Comparison of ENCODE assay signal across 9 cellular contexts in the genomic region with DNA sequence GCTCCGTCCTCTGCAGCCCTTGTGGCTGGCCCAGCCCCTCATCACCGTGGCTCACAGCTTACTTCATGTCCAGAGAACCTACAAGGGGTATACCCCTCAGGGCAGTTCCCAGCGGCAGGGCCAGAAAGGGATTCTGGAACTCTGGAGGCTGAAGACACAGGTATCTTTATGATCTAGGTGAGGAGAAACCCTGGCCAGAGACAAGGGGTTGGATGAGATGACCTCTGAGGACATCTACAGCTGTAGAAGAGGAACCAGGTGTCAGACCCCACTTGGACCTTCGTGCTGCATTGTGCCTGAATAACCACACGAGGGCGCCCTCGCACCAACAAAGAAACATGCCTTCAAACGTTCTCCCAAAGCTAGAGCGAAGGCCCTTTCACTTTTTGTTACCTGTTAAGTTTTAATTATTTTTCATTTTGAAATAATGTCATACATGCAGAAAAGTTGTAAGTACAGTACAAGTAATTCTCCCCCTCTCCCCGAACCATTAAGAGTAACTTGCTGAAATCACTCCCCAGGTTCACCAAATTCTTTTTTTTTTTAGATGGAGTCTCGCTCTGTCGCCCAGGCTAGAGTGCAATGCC.
A peak's percentile ranks its signal among the peaks of the same experiment; 100 is the strongest.
DNase-seq lines count a peak whose midpoint lies in the region; ATAC-seq and TF ChIP-seq lines count a peak whose summit lies in the region.
"Had no signal": no experiment of that assay in that cellular context is flagged by ENCODE, and none has a peak within 500 bp of the region (broad histone marks: within the 10 kb centered on the region; RNA-seq: fewer than 3 reads in every experiment).

No MANE protein-coding gene starts in this region.

- H3K36me3 ChIP-seq in RWPE2 (ENCODE audit: low read depth) (no peaks in the 10 kb centered on the region), ovary (no peaks in the 10 kb centered on the region)

- WGBS in ovary, 3 donors, result 25 to 27% (median 25%) methylated on average over 12 of the region's 12 CpGs

- H3K9me3 Mint-ChIP-seq in Calu3 (ENCODE audit: low read depth, unreplicated experiment) (no peaks in the 10 kb centered on the region), type B pancreatic cell (no peaks in the 10 kb centered on the region)
- H3K9me3 Mint-ChIP-seq in activated T-helper 17 cell treated with anti-CD3 and anti-CD28 coated beads, Interleukin-2, amount 50 U/mL, for 72 hours, result no peaks in the 10 kb centered on the region
- H3K9me3 Mint-ChIP-seq: activated naive CD4-positive, alpha-beta T cell treated with anti-CD3 and anti-CD28 coated beads, Interleukin-2, amount 50 U/mL, for 24 hours had no signal

- H3K4me3 Mint-ChIP-seq in Calu3 (ENCODE audit: low read depth, unreplicated experiment), result no peak overlapping the region
- no peak overlapping the region for H3K4me3 Mint-ChIP-seq in activated T-helper 17 cell treated with anti-CD3 and anti-CD28 coated beads, Interleukin-2, amount 50 U/mL, for 72 hours
- no peak overlapping the region for H3K4me3 Mint-ChIP-seq in type B pancreatic cell
- H3K4me3 Mint-ChIP-seq: activated naive CD4-positive, alpha-beta T cell treated with anti-CD3 and anti-CD28 coated beads, Interleukin-2, amount 50 U/mL, for 24 hours had no signal

- peak; percentile 72 for ATAC-seq in RWPE2 (ENCODE audit: low read depth)
- peak; percentile 50 for ATAC-seq in activated T-helper 17 cell treated with anti-CD3 and anti-CD28 coated beads, Interleukin-2, amount 50 U/mL, for 72 hours (replicated peaks)
- ATAC-seq in foreskin keratinocyte, result peak; percentile 15
- ATAC-seq in GM18867 (IDR thresholded peaks at IDR 0.05; ENCODE audit: unreplicated experiment), result no peak

- no peaks in the 10 kb centered on the region for H3K4me1 ChIP-seq in RWPE2 (ENCODE audit: insufficient read depth, poor library complexity, severe bottlenecking)
- H3K4me1 ChIP-seq in foreskin keratinocyte, result no peaks in the 10 kb centered on the region
- no peaks in the 10 kb centered on the region for H3K4me1 ChIP-seq in ovary (ENCODE audit: insufficient read depth)

- H3K36me3 Mint-ChIP-seq in Calu3 (ENCODE audit: insufficient read depth, unreplicated experiment), result no peaks in the 10 kb centered on the region
- H3K36me3 Mint-ChIP-seq in activated T-helper 17 cell treated with anti-CD3 and anti-CD28 coated beads, Interleukin-2, amount 50 U/mL, for 72 hours (ENCODE audit: low read depth), result no peaks in the 10 kb centered on the region
- H3K36me3 Mint-ChIP-seq in type B pancreatic cell, result no peaks in the 10 kb centered on the region
- H3K36me3 Mint-ChIP-seq: activated naive CD4-positive, alpha-beta T cell treated with anti-CD3 and anti-CD28 coated beads, Interleukin-2, amount 50 U/mL, for 24 hours had no signal

- H3K27me3 Mint-ChIP-seq in Calu3 (ENCODE audit: unreplicated experiment) (no peaks in the 10 kb centered on the region), type B pancreatic cell (peaks cover 11% of the 10 kb centered on the region)
- H3K27me3 Mint-ChIP-seq in activated T-helper 17 cell treated with anti-CD3 and anti-CD28 coated beads, Interleukin-2, amount 50 U/mL, for 72 hours, result peaks cover 4% of the 10 kb centered on the region
- H3K27me3 Mint-ChIP-seq: activated naive CD4-positive, alpha-beta T cell treated with anti-CD3 and anti-CD28 coated beads, Interleukin-2, amount 50 U/mL, for 24 hours had no signal

- DNase-seq in Calu3 (peak; percentile 80), RWPE2 (ENCODE audit: low spot score) (no peak), foreskin keratinocyte (no peak), ovary (peak; percentile 49 to 82 (median 76)), type B pancreatic cell (ENCODE audit: extremely low spot score, unreplicated experiment) (no peak)

- TF ChIP-seq EP300 in Ishikawa (IDR thresholded peaks at IDR 0.05; ENCODE audit: borderline replicate concordance) (no peak), ovary (IDR thresholded peaks at IDR 0.05) (no peak)

- H3K4me1 Mint-ChIP-seq in Calu3 (ENCODE audit: low read depth, unreplicated experiment) (peaks cover 37% of the 10 kb centered on the region), type B pancreatic cell (ENCODE audit: unreplicated experiment) (no peaks in the 10 kb centered on the region)
- H3K4me1 Mint-ChIP-seq in activated T-helper 17 cell treated with anti-CD3 and anti-CD28 coated beads, Interleukin-2, amount 50 U/mL, for 72 hours, result no peaks in the 10 kb centered on the region
- H3K4me1 Mint-ChIP-seq: activated naive CD4-positive, alpha-beta T cell treated with anti-CD3 and anti-CD28 coated beads, Interleukin-2, amount 50 U/mL, for 24 hours had no signal

- no peak overlapping the region for H3K27ac Mint-ChIP-seq in Calu3 (ENCODE audit: unreplicated experiment)
- no peak overlapping the region for H3K27ac Mint-ChIP-seq in activated T-helper 17 cell treated with anti-CD3 and anti-CD28 coated beads, Interleukin-2, amount 50 U/mL, for 72 hours
- H3K27ac Mint-ChIP-seq in type B pancreatic cell, result no peak overlapping the region
- H3K27ac Mint-ChIP-seq: activated naive CD4-positive, alpha-beta T cell treated with anti-CD3 and anti-CD28 coated beads, Interleukin-2, amount 50 U/mL, for 24 hours had no signal

- intact Hi-C loops in Calu3 (cut with micrococcal nuclease; ENCODE audit: unreplicated experiment) (loop anchor here (1.0 to 10.0 kb wide), 8 partner anchors 44 to 888 kb away; no protein-coding TSS in a partner anchor), ovary (cut with DNase I) (loop anchor here (2.0 to 10.0 kb wide), 8 partner anchors 118 to 888 kb away; a partner anchor contains a TSS)

- TF ChIP-seq POLR2A in ovary (IDR thresholded peaks at IDR 0.05), result no peak

- CTCF ChIA-PET in Calu3 (lab: Charles Lee), result interaction anchor here (0.6 to 2.4 kb wide), 14 partner anchors 15 to 483 kb away, joined by 3 to 22 read pairs (median 4); a partner anchor contains a TSS

- H3K27ac ChIP-seq in RWPE2 (ENCODE audit: poor library complexity, severe bottlenecking), result no peak overlapping the region
- no peak overlapping the region for H3K27ac ChIP-seq in foreskin keratinocyte
- no peak overlapping the region for H3K27ac ChIP-seq in ovary

- H3K27me3 ChIP-seq in RWPE2 (ENCODE audit: insufficient read depth, poor library complexity, severe bottlenecking) (no peaks in the 10 kb centered on the region), foreskin keratinocyte (no peaks in the 10 kb centered on the region), ovary (no peaks in the 10 kb centered on the region)

- peak; percentile 99 for TF ChIP-seq RAD21 in Ishikawa (IDR thresholded peaks at IDR 0.05; ENCODE audit: low read depth)

- no peaks in the 10 kb centered on the region for H3K9me3 ChIP-seq in RWPE2 (ENCODE audit: severe bottlenecking)
- no peaks in the 10 kb centered on the region for H3K9me3 ChIP-seq in ovary

- TF ChIP-seq CTCF in Calu3 (IDR thresholded peaks at IDR 0.05; ENCODE audit: unreplicated experiment), result peak; percentile 94
- TF ChIP-seq CTCF in RWPE2 (IDR thresholded peaks at IDR 0.05; ENCODE audit: poor library complexity, severe bottlenecking), result peak; percentile 99
- peak; percentile 94 for TF ChIP-seq CTCF in foreskin keratinocyte (conservative IDR thresholded peaks at IDR 0.05)
- peak; percentile 80 to 90 (median 87) for TF ChIP-seq CTCF in ovary (IDR thresholded peaks at IDR 0.05)
- peak; percentile 96 for TF ChIP-seq CTCF in type B pancreatic cell (conservative IDR thresholded peaks at IDR 0.05)

- no peak overlapping the region for H3K4me3 ChIP-seq in RWPE2 (ENCODE audit: severe bottlenecking)
- H3K4me3 ChIP-seq in ovary, result no peak overlapping the region

- BruUV-seq in Calu3 (replicated peaks; lab: Mats Ljungman, UMichigan), result no TSS peak

TF ChIP-seq in Ishikawa, 13 proteins besides CTCF, POLR2A, EP300 and RAD21 (continues in another document):
- TF ChIP-seq TCF12 (IDR thresholded peaks at IDR 0.05; ENCODE audit: low read depth) (no peak), FOXM1 (IDR thresholded peaks at IDR 0.05; ENCODE audit: borderline replicate concordance, low read depth) (no peak), ZBTB7A (IDR thresholded peaks at IDR 0.05; ENCODE audit: low read depth) (no peak), EGR1 (IDR thresholded peaks at IDR 0.05) (no peak), TEAD4 (IDR thresholded peaks at IDR 0.05) (no peak), CREB1 (IDR thresholded peaks at IDR 0.05; ENCODE audit: low read depth) (no peak), TAF1 (IDR thresholded peaks at IDR 0.05; ENCODE audit: low read depth) (no peak)
- TF ChIP-seq, protein P1, sequence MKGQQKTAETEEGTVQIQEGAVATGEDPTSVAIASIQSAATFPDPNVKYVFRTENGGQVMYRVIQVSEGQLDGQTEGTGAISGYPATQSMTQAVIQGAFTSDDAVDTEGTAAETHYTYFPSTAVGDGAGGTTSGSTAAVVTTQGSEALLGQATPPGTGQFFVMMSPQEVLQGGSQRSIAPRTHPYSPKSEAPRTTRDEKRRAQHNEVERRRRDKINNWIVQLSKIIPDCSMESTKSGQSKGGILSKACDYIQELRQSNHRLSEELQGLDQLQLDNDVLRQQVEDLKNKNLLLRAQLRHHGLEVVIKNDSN (IDR thresholded peaks at IDR 0.05), result no peak
- TF ChIP-seq, protein P2, sequence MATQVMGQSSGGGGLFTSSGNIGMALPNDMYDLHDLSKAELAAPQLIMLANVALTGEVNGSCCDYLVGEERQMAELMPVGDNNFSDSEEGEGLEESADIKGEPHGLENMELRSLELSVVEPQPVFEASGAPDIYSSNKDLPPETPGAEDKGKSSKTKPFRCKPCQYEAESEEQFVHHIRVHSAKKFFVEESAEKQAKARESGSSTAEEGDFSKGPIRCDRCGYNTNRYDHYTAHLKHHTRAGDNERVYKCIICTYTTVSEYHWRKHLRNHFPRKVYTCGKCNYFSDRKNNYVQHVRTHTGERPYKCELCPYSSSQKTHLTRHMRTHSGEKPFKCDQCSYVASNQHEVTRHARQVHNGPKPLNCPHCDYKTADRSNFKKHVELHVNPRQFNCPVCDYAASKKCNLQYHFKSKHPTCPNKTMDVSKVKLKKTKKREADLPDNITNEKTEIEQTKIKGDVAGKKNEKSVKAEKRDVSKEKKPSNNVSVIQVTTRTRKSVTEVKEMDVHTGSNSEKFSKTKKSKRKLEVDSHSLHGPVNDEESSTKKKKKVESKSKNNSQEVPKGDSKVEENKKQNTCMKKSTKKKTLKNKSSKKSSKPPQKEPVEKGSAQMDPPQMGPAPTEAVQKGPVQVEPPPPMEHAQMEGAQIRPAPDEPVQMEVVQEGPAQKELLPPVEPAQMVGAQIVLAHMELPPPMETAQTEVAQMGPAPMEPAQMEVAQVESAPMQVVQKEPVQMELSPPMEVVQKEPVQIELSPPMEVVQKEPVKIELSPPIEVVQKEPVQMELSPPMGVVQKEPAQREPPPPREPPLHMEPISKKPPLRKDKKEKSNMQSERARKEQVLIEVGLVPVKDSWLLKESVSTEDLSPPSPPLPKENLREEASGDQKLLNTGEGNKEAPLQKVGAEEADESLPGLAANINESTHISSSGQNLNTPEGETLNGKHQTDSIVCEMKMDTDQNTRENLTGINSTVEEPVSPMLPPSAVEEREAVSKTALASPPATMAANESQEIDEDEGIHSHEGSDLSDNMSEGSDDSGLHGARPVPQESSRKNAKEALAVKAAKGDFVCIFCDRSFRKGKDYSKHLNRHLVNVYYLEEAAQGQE (IDR thresholded peaks at IDR 0.05; ENCODE audit: low read depth), result no peak
- TF ChIP-seq, protein P3, sequence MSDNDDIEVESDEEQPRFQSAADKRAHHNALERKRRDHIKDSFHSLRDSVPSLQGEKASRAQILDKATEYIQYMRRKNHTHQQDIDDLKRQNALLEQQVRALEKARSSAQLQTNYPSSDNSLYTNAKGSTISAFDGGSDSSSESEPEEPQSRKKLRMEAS (IDR thresholded peaks at IDR 0.05), result no peak

Comparison
In these comparisons a context has a peak if more than half of its experiments do, and no peak if none do; other contexts are left out.
1. DNase-seq: peak in Calu3 (single experiment) and ovary (5 of 5); none in RWPE2 (single experiment), foreskin keratinocyte (0 of 2) and type B pancreatic cell (single experiment).
2. Peak in every context shown above with its lines, with median percentiles within 50 percentile points of each other: CTCF ChIP-seq.